Comparison of ENCODE assay signal across 36 cellular contexts in genomic region chrX:129762448-129762847, GRCh38. TPM values are rescaled to one million over a fixed set of nuclear protein-coding genes. Genes with fewer than 3 reads are reported as not detected.
"Had no signal": no experiment of that assay in that cellular context is flagged by ENCODE, and none has a peak within 500 bp of the region (broad histone marks: within the 10 kb centered on the region; RNA-seq: fewer than 3 reads in every experiment).

No MANE protein-coding gene starts in this region.

- H3K4me3 ChIP-seq: cardiac muscle cell, Peyer's patch had no signal

- H3K27ac Mint-ChIP-seq: activated CD4-positive, alpha-beta memory T cell treated with anti-CD3 and anti-CD28 coated beads, Interleukin-2, amount 10 ng/mL, durations not matched to agents 7 days and 5 days; activated CD8-positive, alpha-beta memory T cell treated with anti-CD3 and anti-CD28 coated beads, Interleukin-2, amount 10 ng/mL, durations not matched to agents 7 days and 5 days; activated naive CD4-positive, alpha-beta T cell treated with anti-CD3 and anti-CD28 coated beads, Interleukin-2, amount 50 U/mL, for 24 hours; activated T-helper 2 cell treated with anti-CD3 and anti-CD28 coated beads, Interferon-gamma antibody, Interleukin-2, Interleukin-4, amounts not matched to agents 10 μg/mL and 5 μg/mL and 100 μg/mL, durations not matched to agents 14 hours and 24 hours and 36 hours had no signal

- ATAC-seq: activated CD8-positive, alpha-beta memory T cell treated with anti-CD3 and anti-CD28 coated beads, Interleukin-2, amount 10 ng/mL, durations not matched to agents 7 days and 5 days; PC-3; SK-N-SH treated with all-trans-retinoic acid at 6 μM for 48 hours had no signal

- H3K9me3 ChIP-seq: Peyer's patch had no signal

- H3K36me3 ChIP-seq: cardiac muscle cell, Peyer's patch, WERI-Rb-1 had no signal

- H3K27me3 Mint-ChIP-seq: activated CD4-positive, alpha-beta memory T cell treated with anti-CD3 and anti-CD28 coated beads, Interleukin-2, amount 10 ng/mL, durations not matched to agents 7 days and 5 days; activated CD8-positive, alpha-beta memory T cell treated with anti-CD3 and anti-CD28 coated beads, Interleukin-2, amount 10 ng/mL, durations not matched to agents 7 days and 5 days; activated naive CD4-positive, alpha-beta T cell treated with anti-CD3 and anti-CD28 coated beads, Interleukin-2, amount 50 U/mL, for 24 hours; central memory CD8-positive, alpha-beta T cell had no signal

- H3K27me3 ChIP-seq: cardiac muscle cell, Peyer's patch had no signal

- H3K9me3 Mint-ChIP-seq: activated CD4-positive, alpha-beta memory T cell treated with anti-CD3 and anti-CD28 coated beads, Interleukin-2, amount 10 ng/mL, durations not matched to agents 7 days and 5 days; activated naive CD4-positive, alpha-beta T cell treated with anti-CD3 and anti-CD28 coated beads, Interleukin-2, amount 50 U/mL, for 24 hours; activated T-helper 2 cell treated with anti-CD3 and anti-CD28 coated beads, Interferon-gamma antibody, Interleukin-2, Interleukin-4, amounts not matched to agents 10 μg/mL and 5 μg/mL and 100 μg/mL, durations not matched to agents 14 hours and 24 hours and 36 hours; central memory CD8-positive, alpha-beta T cell had no signal

- H3K4me3 Mint-ChIP-seq: activated CD4-positive, alpha-beta memory T cell treated with anti-CD3 and anti-CD28 coated beads, Interleukin-2, amount 10 ng/mL, durations not matched to agents 7 days and 5 days; activated CD8-positive, alpha-beta memory T cell treated with anti-CD3 and anti-CD28 coated beads, Interleukin-2, amount 10 ng/mL, durations not matched to agents 7 days and 5 days; activated naive CD4-positive, alpha-beta T cell treated with anti-CD3 and anti-CD28 coated beads, Interleukin-2, amount 50 U/mL, for 24 hours; central memory CD8-positive, alpha-beta T cell had no signal

- H3K36me3 Mint-ChIP-seq: activated naive CD4-positive, alpha-beta T cell treated with anti-CD3 and anti-CD28 coated beads, Interleukin-2, amount 50 U/mL, for 24 hours had no signal

- DNase-seq: activated CD4-positive, alpha-beta memory T cell treated with anti-CD3 and anti-CD28 coated beads, Interleukin-2, amount 10 ng/mL, durations not matched to agents 7 days and 5 days; activated CD4-positive, alpha-beta T cell treated with anti-CD3 and anti-CD28 coated beads for 1 hour; activated CD4-positive, alpha-beta T cell treated with anti-CD3 and anti-CD28 coated beads for 48 hours; activated CD4-positive, CD25-positive, alpha-beta regulatory T cell; activated CD8-positive, alpha-beta memory T cell treated with anti-CD3 and anti-CD28 coated beads for 24 hours; activated CD8-positive, alpha-beta memory T cell treated with anti-CD3 and anti-CD28 coated beads, Interleukin-2, amount 10 ng/mL, durations not matched to agents 7 days and 5 days; activated CD8-positive, alpha-beta memory T cell treated with anti-CD3 and anti-CD28 coated beads, Interleukin-2, amount 50 U/mL, for 48 hours; activated gamma-delta T cell; activated naive CD4-positive, alpha-beta T cell treated with Interleukin-2 at 50 U/mL for 16 hours; anterior cingulate cortex; KG1; NCI-H1048; NCI-H1105 treated with DMSO at 0.1 percent for 48 hours; NCI-H1436 treated with DMSO at 0.1 percent for 48 hours; NCI-H1694 treated with DMSO at 0.1 percent for 48 hours; NCI-H2029; NCI-H345; NCI-H524 treated with DMSO at 0.1 percent for 48 hours; NK-92 treated with Interleukin-12 subunit alpha and Interleukin-12 subunit beta, amount 100 ng/mL, for 24 hours; PC-3; Peyer's patch; RPMI8226; SHP77 treated with DMSO at 0.1 percent for 48 hours; SW 1271; T-helper 1 cell; T-helper 2 cell; T-helper 9 cell; WERI-Rb-1 had no signal

- H3K27ac ChIP-seq: cardiac muscle cell, Peyer's patch, WERI-Rb-1 had no signal

RNA-seq across cellular contexts. Expression of gene SASH3, which starts 17.3 kb away (rescaled TPM):
- total RNA-seq: cardiac muscle cell, MCF 10A, NCI-H460, PC-3, SK-MEL-5 had no signal

RNA-seq across cellular contexts. Expression of gene XPNPEP2, which starts 23.7 kb away (rescaled TPM):
- total RNA-seq: cardiac muscle cell, MCF 10A, NCI-H460, PC-3, SK-MEL-5 had no signal
- polyA plus RNA-seq: cardiac muscle cell had no signal
